32 cellular contexts compared by ENCODE assay signal in genomic region chr2:134979203-134979602, GRCh38.
"Had no signal": no experiment of that assay in that cellular context is flagged by ENCODE, and none has a peak within 500 bp of the region (broad histone marks: within the 10 kb centered on the region; RNA-seq: fewer than 3 reads in every experiment).

No MANE protein-coding gene starts in this region.

- H3K9me3 ChIP-seq: adrenal gland, ascending aorta, body of pancreas had no signal

- H3K36me3 ChIP-seq: adrenal gland, ascending aorta, brain microvascular endothelial cell, breast epithelium, cardiac muscle cell had no signal

- ATAC-seq: activated naive CD4-positive, alpha-beta T cell treated with anti-CD3 and anti-CD28 coated beads, Interleukin-2, amount 50 U/mL, for 72 hours; activated naive CD8-positive, alpha-beta T cell treated with anti-CD3 and anti-CD28 coated beads, Interleukin-2, amount 50 U/mL, for 24 hours; activated T-cell treated with anti-CD3 and anti-CD28 coated beads, Interleukin-2, amount 50 U/mL, for 4 hours; activated T-cell treated with anti-CD3 and anti-CD28 coated beads, Interleukin-2, amount 50 U/mL, for 72 hours; activated T-helper 17 cell treated with anti-CD3 and anti-CD28 coated beads, Interleukin-2, amount 50 U/mL, for 72 hours; body of pancreas had no signal

- H3K27me3 ChIP-seq: adrenal gland, ascending aorta, body of pancreas, brain microvascular endothelial cell, breast epithelium, cardiac muscle cell had no signal

- H3K4me1 ChIP-seq: adrenal gland, ascending aorta, body of pancreas, breast epithelium had no signal

- DNase-seq: activated effector memory CD4-positive, alpha-beta T cell treated with anti-CD3 and anti-CD28 coated beads, Interleukin-2, amount 50 U/mL, for 16 hours; activated effector memory CD4-positive, alpha-beta T cell treated with Interleukin-2 at 50 U/mL for 16 hours; activated gamma-delta T cell; activated gamma-delta T cell treated with Interleukin-2 at 50 U/mL for 16 hours; activated naive CD4-positive, alpha-beta T cell; activated naive CD4-positive, alpha-beta T cell treated with anti-CD3 and anti-CD28 coated beads for 36 hours; activated naive CD4-positive, alpha-beta T cell treated with anti-CD3 and anti-CD28 coated beads, Interleukin-2, amount 10 ng/mL, durations not matched to agents 7 days and 5 days; activated naive CD4-positive, alpha-beta T cell treated with anti-CD3 and anti-CD28 coated beads, Interleukin-2, amount 50 U/mL, for 16 hours; activated naive CD4-positive, alpha-beta T cell treated with Interleukin-2 at 50 U/mL for 16 hours; activated naive CD8-positive, alpha-beta T cell treated with anti-CD3 and anti-CD28 coated beads for 36 hours; activated naive CD8-positive, alpha-beta T cell treated with anti-CD3 and anti-CD28 coated beads, Interleukin-2, amount 10 ng/mL, durations not matched to agents 7 days and 5 days; activated naive CD8-positive, alpha-beta T cell treated with anti-CD3 and anti-CD28 coated beads, Interleukin-2, amount 50 U/mL, for 24 hours; activated T-cell treated with anti-CD3 and anti-CD28 coated beads, Interleukin-2, amount 50 U/mL, for 1 hour; activated T-cell treated with anti-CD3 and anti-CD28 coated beads, Interleukin-2, amount 50 U/mL, for 24 hours; activated T-cell treated with anti-CD3 and anti-CD28 coated beads, Interleukin-2, amount 50 U/mL, for 4 hours; activated T-cell treated with anti-CD3 and anti-CD28 coated beads, Interleukin-2, amount 50 U/mL, for 48 hours; activated T-cell treated with anti-CD3 and anti-CD28 coated beads, Interleukin-2, amount 50 U/mL, for 72 hours; adrenal gland; amniotic stem cell; amygdala; anterior cingulate cortex; aorta; body of pancreas; brain microvascular endothelial cell; caudate nucleus; central memory CD4-positive, alpha-beta T cell; cerebellar nuclear complex had no signal

- H3K27ac ChIP-seq: adrenal gland, ascending aorta, body of pancreas, brain microvascular endothelial cell, breast epithelium, cardiac muscle cell had no signal

- H3K4me3 ChIP-seq: adrenal gland, ascending aorta, body of pancreas, breast epithelium, cardiac muscle cell had no signal
